In the genomic region with DNA sequence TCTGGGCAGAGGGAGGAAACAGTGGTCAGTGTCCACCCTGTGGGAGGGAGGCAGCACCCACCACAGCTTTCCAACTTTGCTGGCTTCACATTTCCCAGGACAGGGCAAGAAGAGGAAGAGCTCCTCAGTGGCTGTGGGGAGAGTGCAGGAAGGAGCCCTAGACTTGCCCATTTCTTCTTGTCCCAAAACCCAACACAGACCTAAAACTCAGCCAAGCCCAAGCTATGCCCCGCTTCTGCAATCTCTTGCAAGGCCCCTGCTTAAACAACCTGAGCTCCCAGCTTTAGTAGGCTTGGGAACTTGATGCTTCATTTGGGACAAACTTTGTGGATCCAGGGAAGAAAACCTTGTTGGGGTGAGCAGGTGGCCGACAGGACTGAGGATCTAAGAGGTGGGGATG, we compare ENCODE assay signal across 33 cellular contexts.
"Had no signal": no experiment of that assay in that cellular context is flagged by ENCODE, and none has a peak within 500 bp of the region (broad histone marks: within the 10 kb centered on the region; RNA-seq: fewer than 3 reads in every experiment).

No MANE protein-coding gene starts in this region.

- ATAC-seq: activated CD4-positive, CD25-positive, alpha-beta regulatory T cell treated with anti-CD3 and anti-CD28 coated beads, Interleukin-2, amount 50 U/mL, for 24 hours; activated CD8-positive, alpha-beta memory T cell treated with anti-CD3 and anti-CD28 coated beads, Interleukin-2, amount 10 ng/mL, durations not matched to agents 7 days and 5 days; activated CD8-positive, alpha-beta T cell treated with anti-CD3 and anti-CD28 coated beads, Interleukin-2, amount 10 ng/mL, durations not matched to agents 7 days and 5 days; activated naive CD8-positive, alpha-beta T cell treated with anti-CD3 and anti-CD28 coated beads, Interleukin-2, amount 50 U/mL, for 24 hours; body of pancreas; gastroesophageal sphincter; T-helper 17 cell had no signal

- H3K27ac Mint-ChIP-seq: activated B cell treated with CpG ODN at 0.5 μM for 24 hours; activated CD4-positive, alpha-beta memory T cell treated with anti-CD3 and anti-CD28 coated beads for 36 hours; activated CD8-positive, alpha-beta memory T cell treated with anti-CD3 and anti-CD28 coated beads, Interleukin-2, amount 10 ng/mL, durations not matched to agents 7 days and 5 days; activated CD8-positive, alpha-beta T cell treated with anti-CD3 and anti-CD28 coated beads, Interleukin-2, amount 10 ng/mL, durations not matched to agents 7 days and 5 days; activated naive CD4-positive, alpha-beta T cell treated with anti-CD3 and anti-CD28 coated beads for 36 hours; activated naive CD4-positive, alpha-beta T cell treated with anti-CD3 and anti-CD28 coated beads, Interleukin-2, amount 50 U/mL, for 24 hours; activated naive CD8-positive, alpha-beta T cell treated with anti-CD3 and anti-CD28 coated beads for 36 hours; activated naive CD8-positive, alpha-beta T cell treated with anti-CD3 and anti-CD28 coated beads, Interleukin-2, amount 50 U/mL, for 24 hours; activated T-helper 1 cell treated with anti-CD3 and anti-CD28 coated beads, Interleukin-12 subunit alpha, Interleukin-12 subunit beta, Interleukin-2, Interleukin-4 antibody, amounts not matched to agents 30 ng/mL and 10 ng/mL and 1 ng/mL, durations not matched to agents 14 hours and 24 hours and 36 hours; activated T-helper 2 cell treated with anti-CD3 and anti-CD28 coated beads, Interferon-gamma antibody, Interleukin-2, Interleukin-4, amounts not matched to agents 10 μg/mL and 5 μg/mL and 100 μg/mL, durations not matched to agents 14 hours and 24 hours and 36 hours; T-helper 17 cell; T-helper 2 cell treated with Interferon-gamma antibody and Interleukin-4, amounts not matched to agents 5 μg/mL and 100 μg/mL, for 36 hours had no signal

- H3K4me1 Mint-ChIP-seq: activated B cell treated with CpG ODN at 0.5 μM for 24 hours; activated CD8-positive, alpha-beta memory T cell treated with anti-CD3 and anti-CD28 coated beads, Interleukin-2, amount 10 ng/mL, durations not matched to agents 7 days and 5 days; activated naive CD8-positive, alpha-beta T cell treated with anti-CD3 and anti-CD28 coated beads for 36 hours; activated naive CD8-positive, alpha-beta T cell treated with anti-CD3 and anti-CD28 coated beads, Interleukin-2, amount 50 U/mL, for 24 hours; T-helper 17 cell had no signal

- H3K27me3 ChIP-seq: adrenal gland, body of pancreas, esophagus squamous epithelium, gastroesophageal sphincter had no signal

- H3K36me3 Mint-ChIP-seq: activated CD4-positive, alpha-beta memory T cell treated with anti-CD3 and anti-CD28 coated beads for 36 hours had no signal

- DNase-seq: activated B cell treated with CpG ODN at 0.5 μM for 24 hours; activated CD4-positive, alpha-beta memory T cell treated with anti-CD3 and anti-CD28 coated beads for 36 hours; activated CD4-positive, alpha-beta T cell treated with anti-CD3 and anti-CD28 coated beads for 48 hours; activated CD4-positive, alpha-beta T cell treated with anti-CD3 and anti-CD28 coated beads, Interleukin-2, amount 50 U/mL, for 1 hour; activated CD8-positive, alpha-beta memory T cell treated with anti-CD3 and anti-CD28 coated beads, Interleukin-2, amount 10 ng/mL, durations not matched to agents 7 days and 5 days; activated CD8-positive, alpha-beta memory T cell treated with anti-CD3 and anti-CD28 coated beads, Interleukin-2, amount 50 U/mL, for 4 hours; activated CD8-positive, alpha-beta T cell treated with anti-CD3 and anti-CD28 coated beads, Interleukin-2, amount 10 ng/mL, durations not matched to agents 7 days and 5 days; activated effector memory CD4-positive, alpha-beta T cell treated with anti-CD3 and anti-CD28 coated beads, Interleukin-2, amount 50 U/mL, for 16 hours; activated naive CD4-positive, alpha-beta T cell treated with anti-CD3 and anti-CD28 coated beads for 36 hours; activated naive CD8-positive, alpha-beta T cell treated with anti-CD3 and anti-CD28 coated beads for 36 hours; activated naive CD8-positive, alpha-beta T cell treated with anti-CD3 and anti-CD28 coated beads, Interleukin-2, amount 50 U/mL, for 24 hours; activated T-cell treated with anti-CD3 and anti-CD28 coated beads, Interleukin-2, amount 50 U/mL, for 1 hour; activated T-cell treated with anti-CD3 and anti-CD28 coated beads, Interleukin-2, amount 50 U/mL, for 48 hours; amygdala; aorta; body of pancreas; caudate nucleus; cortex of kidney; effector CD8-positive, alpha-beta T cell; esophagus squamous epithelium; foreskin melanocyte; T-helper 1 cell; T-helper 17 cell; T1000; WERI-Rb-1 had no signal

- H3K9me3 ChIP-seq: adrenal gland, body of pancreas, esophagus squamous epithelium, gastroesophageal sphincter had no signal

- H3K36me3 ChIP-seq: adrenal gland, esophagus squamous epithelium had no signal

- H3K9me3 Mint-ChIP-seq: activated B cell treated with CpG ODN at 0.5 μM for 24 hours; activated CD4-positive, alpha-beta memory T cell treated with anti-CD3 and anti-CD28 coated beads for 36 hours; activated naive CD4-positive, alpha-beta T cell treated with anti-CD3 and anti-CD28 coated beads for 36 hours; activated naive CD4-positive, alpha-beta T cell treated with anti-CD3 and anti-CD28 coated beads, Interleukin-2, amount 50 U/mL, for 24 hours; activated naive CD8-positive, alpha-beta T cell treated with anti-CD3 and anti-CD28 coated beads, Interleukin-2, amount 50 U/mL, for 24 hours; activated T-helper 2 cell treated with anti-CD3 and anti-CD28 coated beads, Interferon-gamma antibody, Interleukin-2, Interleukin-4, amounts not matched to agents 10 μg/mL and 5 μg/mL and 100 μg/mL, durations not matched to agents 14 hours and 24 hours and 36 hours; T-helper 2 cell treated with Interferon-gamma antibody and Interleukin-4, amounts not matched to agents 5 μg/mL and 100 μg/mL, for 36 hours had no signal

- H3K27me3 Mint-ChIP-seq: activated B cell treated with CpG ODN at 0.5 μM for 24 hours; activated CD4-positive, alpha-beta memory T cell treated with anti-CD3 and anti-CD28 coated beads for 36 hours; activated CD8-positive, alpha-beta memory T cell treated with anti-CD3 and anti-CD28 coated beads, Interleukin-2, amount 10 ng/mL, durations not matched to agents 7 days and 5 days; activated naive CD4-positive, alpha-beta T cell treated with anti-CD3 and anti-CD28 coated beads, Interleukin-2, amount 50 U/mL, for 24 hours; activated naive CD8-positive, alpha-beta T cell treated with anti-CD3 and anti-CD28 coated beads for 36 hours; activated naive CD8-positive, alpha-beta T cell treated with anti-CD3 and anti-CD28 coated beads, Interleukin-2, amount 50 U/mL, for 24 hours; T-helper 17 cell had no signal

- H3K4me3 Mint-ChIP-seq: activated B cell treated with CpG ODN at 0.5 μM for 24 hours; activated CD4-positive, alpha-beta memory T cell treated with anti-CD3 and anti-CD28 coated beads for 36 hours; activated CD8-positive, alpha-beta memory T cell treated with anti-CD3 and anti-CD28 coated beads, Interleukin-2, amount 10 ng/mL, durations not matched to agents 7 days and 5 days; activated CD8-positive, alpha-beta T cell treated with anti-CD3 and anti-CD28 coated beads, Interleukin-2, amount 10 ng/mL, durations not matched to agents 7 days and 5 days; activated naive CD4-positive, alpha-beta T cell treated with anti-CD3 and anti-CD28 coated beads for 36 hours; activated naive CD4-positive, alpha-beta T cell treated with anti-CD3 and anti-CD28 coated beads, Interleukin-2, amount 50 U/mL, for 24 hours; activated naive CD8-positive, alpha-beta T cell treated with anti-CD3 and anti-CD28 coated beads for 36 hours; activated naive CD8-positive, alpha-beta T cell treated with anti-CD3 and anti-CD28 coated beads, Interleukin-2, amount 50 U/mL, for 24 hours; activated T-helper 1 cell treated with anti-CD3 and anti-CD28 coated beads, Interleukin-12 subunit alpha, Interleukin-12 subunit beta, Interleukin-2, Interleukin-4 antibody, amounts not matched to agents 30 ng/mL and 10 ng/mL and 1 ng/mL, durations not matched to agents 14 hours and 24 hours and 36 hours; T-helper 17 cell; T-helper 2 cell treated with Interferon-gamma antibody and Interleukin-4, amounts not matched to agents 5 μg/mL and 100 μg/mL, for 36 hours had no signal

- H3K4me3 ChIP-seq: adrenal gland, body of pancreas, esophagus squamous epithelium, gastroesophageal sphincter had no signal

- H3K4me1 ChIP-seq: adrenal gland, body of pancreas, esophagus squamous epithelium, gastroesophageal sphincter had no signal

- H3K27ac ChIP-seq: adrenal gland, body of pancreas, epithelial cell of prostate, esophagus squamous epithelium, gastroesophageal sphincter, WERI-Rb-1 had no signal
